21 cellular contexts compared by ENCODE assay signal in genomic region chr2:3608373-3609278, GRCh38. TPM values are rescaled to one million over a fixed set of nuclear protein-coding genes. Genes with fewer than 3 reads are reported as not detected.
DNase-seq lines count a peak whose midpoint lies in the region; ATAC-seq and TF ChIP-seq lines count a peak whose summit lies in the region.
"Had no signal": no experiment of that assay in that cellular context is flagged by ENCODE, and none has a peak within 500 bp of the region (broad histone marks: within the 10 kb centered on the region; RNA-seq: fewer than 3 reads in every experiment).

No MANE protein-coding gene starts in this region.

- no TSS peak for BruUV-seq in Calu3 (replicated peaks; lab: Mats Ljungman, UMichigan)

- H2BK5ac ChIP-seq in neuronal stem cell (ENCODE audit: low read length) = no peak overlapping the region

- no peaks in the 10 kb centered on the region for H3K27me3 ChIP-seq in neuronal stem cell (ENCODE audit: control insufficient read depth in 3 of 3, insufficient read depth in 3 of 3, low read depth in 1 of 3, low read length in 3 of 3)
- H3K27me3 ChIP-seq: breast epithelium, MG63, pancreas had no signal

- H3K4me3 Mint-ChIP-seq in Calu3 (ENCODE audit: low read depth, unreplicated experiment) = no peak overlapping the region

- H2AK5ac ChIP-seq in neuronal stem cell (ENCODE audit: low read depth, low read length) = peak overlapping the region; percentile 28

- H3K4me1 ChIP-seq in neuronal stem cell (ENCODE audit: control insufficient read depth in 2 of 2, insufficient read depth in 1 of 2, low read depth in 1 of 2, low read length in 2 of 2) = peaks cover 6 to 8% of the 10 kb centered on the region in 2 donors
- H3K4me1 ChIP-seq: breast epithelium, pancreas, suprapubic skin had no signal

- H4K91ac ChIP-seq in neuronal stem cell (ENCODE audit: low read depth, low read length, poor library complexity) = no peak overlapping the region

- no peak overlapping the region for H3K4me2 ChIP-seq in neuronal stem cell (ENCODE audit: insufficient read depth, low read length, poor library complexity, severe bottlenecking)

- no peak overlapping the region for H2BK12ac ChIP-seq in neuronal stem cell (ENCODE audit: low read length)

- no peak overlapping the region for H2AFZ ChIP-seq in neuronal stem cell (ENCODE audit: low read length)

- peaks cover 7% of the 10 kb centered on the region for H3K4me1 Mint-ChIP-seq in Calu3 (ENCODE audit: low read depth, unreplicated experiment)

- no peak overlapping the region for H2BK15ac ChIP-seq in neuronal stem cell (ENCODE audit: low read length)

- H3K18ac ChIP-seq in neuronal stem cell (ENCODE audit: low read length) = peak overlapping the region; percentile 42

- no peak overlapping the region for H3K9ac ChIP-seq in neuronal stem cell (ENCODE audit: low read depth, low read length, poor library complexity)

- no CpG with 5 or more reads among the region's 19 CpGs for WGBS in neuronal stem cell (ENCODE audit: extremely low coverage in 2 of 2, insufficient read length in 2 of 2, insufficient replicate concordance in 1 of 2), 2 donors

- TF ChIP-seq CTCF in Calu3 (IDR thresholded peaks at IDR 0.05; ENCODE audit: unreplicated experiment) = no peak

- H2BK120ac ChIP-seq in neuronal stem cell (ENCODE audit: low read depth, low read length) = no peak overlapping the region

- peaks cover 3% of the 10 kb centered on the region for H3K79me1 ChIP-seq in neuronal stem cell (ENCODE audit: low read depth, low read length)

- no peak overlapping the region for H3K23ac ChIP-seq in neuronal stem cell (ENCODE audit: low read depth, low read length, poor library complexity)

- no peak overlapping the region for H4K8ac ChIP-seq in neuronal stem cell (ENCODE audit: low read depth, low read length)

- intact Hi-C loops in Calu3 (cut with micrococcal nuclease; ENCODE audit: unreplicated experiment) = no loop called here

- H3K27me3 Mint-ChIP-seq in Calu3 (ENCODE audit: unreplicated experiment) = peaks cover 36% of the 10 kb centered on the region

- H3K27ac ChIP-seq in neuronal stem cell (replicated peaks; ENCODE audit: low read length) = no peak overlapping the region
- H3K27ac ChIP-seq: breast epithelium, pancreas, suprapubic skin had no signal

- DNase-seq in NCI-H748 (lab: John Stamatoyannopoulos, UW; ENCODE audit: unreplicated experiment) = peak; percentile 21
- DNase-seq in NCI-H748 treated with DMSO at 0.1 percent for 48 hours (lab: John Stamatoyannopoulos, UW) = no peak
- peak; percentile 16 for DNase-seq in SK-N-DZ (ENCODE audit: low spot score)
- DNase-seq in neuronal stem cell (ENCODE audit: low spot score) = no peak
- DNase-seq in Calu3 = no peak
- DNase-seq in cerebellar nuclear complex (lab: John Stamatoyannopoulos, UW) = no peak
- no peak for DNase-seq in NCI-H524 (lab: John Stamatoyannopoulos, UW)
- DNase-seq: activated CD4-positive, alpha-beta T cell treated with anti-CD3 and anti-CD28 coated beads, Interleukin-2, amount 50 U/mL, for 4 hours; activated gamma-delta T cell treated with Interleukin-2 at 50 U/mL for 16 hours; COR-L47; foreskin melanocyte; MG63; NCI-H526; pancreas; stimulated activated CD4-positive, alpha-beta T cell treated with anti-CD3 and anti-CD28 coated beads, Interleukin-12 subunit alpha, Interleukin-12 subunit beta, amount 100 ng/mL, for 4 hours; T-helper 9 cell had no signal

- peaks cover 0 to 3% of the 10 kb centered on the region in 2 donors for H3K36me3 ChIP-seq in neuronal stem cell (replicated peaks in 1 of 2; ENCODE audit: control insufficient read depth in 2 of 2, insufficient read depth in 2 of 2, low read length in 2 of 2)
- H3K36me3 ChIP-seq: breast epithelium, pancreas, suprapubic skin had no signal

- H3K14ac ChIP-seq in neuronal stem cell (ENCODE audit: low read length) = no peak overlapping the region

- H3K9me3 Mint-ChIP-seq in Calu3 (ENCODE audit: low read depth, unreplicated experiment) = no peaks in the 10 kb centered on the region
- H3K9me3 Mint-ChIP-seq: memory B cell had no signal

- H3K9me3 ChIP-seq in neuronal stem cell (replicated peaks in 1 of 2; ENCODE audit: control insufficient read depth in 2 of 2, insufficient read depth in 1 of 2, low read depth in 1 of 2, low read length in 2 of 2) = peaks cover 4 to 7% of the 10 kb centered on the region in 2 donors
- H3K9me3 ChIP-seq: breast epithelium, MG63, pancreas, suprapubic skin had no signal

- peak; percentile 15 for ATAC-seq in HG02610 (IDR thresholded peaks at IDR 0.05; ENCODE audit: unreplicated experiment)
- ATAC-seq: pancreas, Right ventricle myocardium inferior had no signal

- peak overlapping the region; percentile 67 for H3K4ac ChIP-seq in neuronal stem cell (ENCODE audit: low read length)

- H3K36me3 Mint-ChIP-seq in Calu3 (ENCODE audit: insufficient read depth, unreplicated experiment) = peaks cover 18% of the 10 kb centered on the region
- H3K36me3 Mint-ChIP-seq: memory B cell had no signal

- CTCF ChIA-PET in Calu3 (lab: Charles Lee) = no interaction called here

- H3K4me3 ChIP-seq in neuronal stem cell (ENCODE audit: low read length in 2 of 2) = no peak overlapping the region
- H3K4me3 ChIP-seq: breast epithelium, MG63, pancreas, suprapubic skin had no signal

- H3K27ac Mint-ChIP-seq in Calu3 (ENCODE audit: unreplicated experiment) = no peak overlapping the region
- H3K27ac Mint-ChIP-seq: memory B cell had no signal

RNA-seq across cellular contexts. Expression of gene COLEC11, which starts 13.7 kb away (rescaled TPM):
- polyA plus RNA-seq in SK-N-DZ (2014; cell fraction: cytosol; rRNA removed) = 28.0 and 37.2 TPM in 2 replicates
- polyA plus RNA-seq in SK-N-DZ (2014; cell fraction: nucleus; rRNA removed) = 24.5 and 27.2 TPM in 2 replicates
- polyA plus RNA-seq in neuronal stem cell (2013, experiment 1 of 2) = 0.82 TPM
- polyA plus RNA-seq in neuronal stem cell (2013, experiment 2 of 2) = 0.97 TPM
- total RNA-seq in Calu3 (2022) = not detected in 2 replicates

RNA-seq across cellular contexts. Expression of gene RPS7, which starts 33.6 kb away (rescaled TPM):
- polyA plus RNA-seq in SK-N-DZ (2014; cell fraction: cytosol; rRNA removed) = 7,441 and 7,592 TPM in 2 replicates
- 6,740 and 9,402 TPM in 2 replicates for polyA plus RNA-seq in SK-N-DZ (2014; cell fraction: nucleus; rRNA removed)
- 4,775 TPM for polyA plus RNA-seq in neuronal stem cell (2013, experiment 1 of 2)
- 4,899 TPM for polyA plus RNA-seq in neuronal stem cell (2013, experiment 2 of 2)
- 1,135 and 1,226 TPM in 2 replicates for total RNA-seq in Calu3 (2022)

RNA-seq across cellular contexts. Expression of gene ALLC, which starts 49.4 kb away (rescaled TPM):
- 0.15 TPM in 1 of 2 replicates, not detected in the other for polyA plus RNA-seq in SK-N-DZ (2014; cell fraction: cytosol; rRNA removed)
- polyA plus RNA-seq in SK-N-DZ (2014; cell fraction: nucleus; rRNA removed) = 0.21 and 0.38 TPM in 2 replicates
- polyA plus RNA-seq in neuronal stem cell (2013, experiment 1 of 2) = not detected
- polyA plus RNA-seq in neuronal stem cell (2013, experiment 2 of 2) = 0.08 TPM
- total RNA-seq in Calu3 (2022) = not detected in 2 replicates
- total RNA-seq: pancreas, Right ventricle myocardium inferior, suprapubic skin had no signal

RNA-seq across cellular contexts. Expression of gene RNASEH1, which starts 50.5 kb away (rescaled TPM):
- polyA plus RNA-seq in SK-N-DZ (2014; cell fraction: cytosol; rRNA removed) = 35.5 and 40.1 TPM in 2 replicates
- polyA plus RNA-seq in SK-N-DZ (2014; cell fraction: nucleus; rRNA removed) = 22.3 and 30.8 TPM in 2 replicates
- polyA plus RNA-seq in neuronal stem cell (2013, experiment 1 of 2) = 19.0 TPM
- 19.4 TPM for polyA plus RNA-seq in neuronal stem cell (2013, experiment 2 of 2)
- 29.8 and 30.2 TPM in 2 replicates for total RNA-seq in Calu3 (2022)

Comparison
In these comparisons a context has a peak if more than half of its experiments do, and no peak if none do; other contexts are left out.
1. DNase-seq: peak in NCI-H748 (single experiment) and SK-N-DZ (single experiment); none in NCI-H748 treated with DMSO at 0.1 percent for 48 hours (single experiment), neuronal stem cell (single experiment), Calu3 (single experiment), cerebellar nuclear complex (0 of 2) and NCI-H524 (0 of 2).